8 cellular contexts compared by ENCODE assay signal in genomic region chr2:231670892-231671616, GRCh38. TPM values are rescaled to one million over a fixed set of nuclear protein-coding genes. Genes with fewer than 3 reads are reported as not detected.
A peak's percentile ranks its signal among the peaks of the same experiment; 100 is the strongest.
DNase-seq lines count a peak whose midpoint lies in the region; ATAC-seq and TF ChIP-seq lines count a peak whose summit lies in the region.

No MANE protein-coding gene starts in this region.

- peaks cover 96% of the 10 kb centered on the region for H3K4me1 ChIP-seq in DOHH2 (ENCODE audit: control insufficient read depth, low read length)
- H3K4me1 ChIP-seq in suprapubic skin: peaks cover 65% of the 10 kb centered on the region

- H3K27ac ChIP-seq in DOHH2 (ENCODE audit: low read depth, low read length) (peak overlapping the region; percentile 99), suprapubic skin (peak overlapping the region; percentile 33)

- peaks cover 59% of the 10 kb centered on the region for H3F3A ChIP-seq in DOHH2 (ENCODE audit: control insufficient read depth, insufficient read depth)

- peak overlapping the region; percentile 99 for H3K4me2 ChIP-seq in DOHH2 (ENCODE audit: low read length)

- no peak for TF ChIP-seq EP300 in suprapubic skin (IDR thresholded peaks at IDR 0.05)

- 39% methylated on average over 6 of the region's 8 CpGs for WGBS in suprapubic skin

- TF ChIP-seq CTCF in DOHH2 (IDR thresholded peaks at IDR 0.05; ENCODE audit: low read depth, low read length, poor library complexity, severe bottlenecking) (no peak), fibroblast of pulmonary artery (IDR thresholded peaks at IDR 0.05; ENCODE audit: low read length, missing control alignments) (peak; percentile 27), suprapubic skin (IDR thresholded peaks at IDR 0.05) (peak in 1 of 2 donors; percentile 34)

- peaks cover 9% of the 10 kb centered on the region for H3K79me2 ChIP-seq in DOHH2 (ENCODE audit: control insufficient read depth, low read length)

- H3K9me2 ChIP-seq in DOHH2 (replicated peaks; ENCODE audit: control insufficient read depth, low read length): no peaks in the 10 kb centered on the region

- H3K4me3 ChIP-seq in DOHH2 (ENCODE audit: low read length) (peak overlapping the region; percentile 86), fibroblast of pulmonary artery (replicated peaks; ENCODE audit: low read depth, low read length) (no peak overlapping the region), suprapubic skin (no peak overlapping the region)

- no peaks in the 10 kb centered on the region for H4K20me1 ChIP-seq in DOHH2 (ENCODE audit: control insufficient read depth, insufficient read depth, low read depth, low read length)

- H3K36me3 ChIP-seq in DOHH2 (ENCODE audit: control insufficient read depth, low read length) (peaks cover 13% of the 10 kb centered on the region), suprapubic skin (no peaks in the 10 kb centered on the region)

- DNase-seq in NCI-H146 (lab: John Stamatoyannopoulos, UW): peak; percentile 63
- DNase-seq in fibroblast of pulmonary artery (ENCODE audit: low read depth): peak; percentile 35
- DNase-seq in suprapubic skin (ENCODE audit: low spot score in 2 of 2): no peak
- DNase-seq in H4 (ENCODE audit: low spot score): no peak
- DNase-seq in effector CD4-positive, alpha-beta T cell: no peak

- no peak for TF ChIP-seq POLR2A in suprapubic skin (IDR thresholded peaks at IDR 0.05)

- H3K9me3 ChIP-seq in DOHH2 (ENCODE audit: control insufficient read depth, insufficient read depth, low read length) (no peaks in the 10 kb centered on the region), suprapubic skin (no peaks in the 10 kb centered on the region)

- ATAC-seq in GM21528 (IDR thresholded peaks at IDR 0.05; ENCODE audit: low FRiP score, unreplicated experiment): peak; percentile 0
- no peak for ATAC-seq in GM18868 (IDR thresholded peaks at IDR 0.05; ENCODE audit: unreplicated experiment)

- H3K27me3 ChIP-seq in DOHH2 (ENCODE audit: control insufficient read depth, low read length) (no peaks in the 10 kb centered on the region), suprapubic skin (no peaks in the 10 kb centered on the region)

RNA-seq across cellular contexts. Expression of gene PTMA, which starts 37.3 kb away (rescaled TPM):
- total RNA-seq in suprapubic skin: 1,000 to 10,000 TPM in 3 of 4 donors, 100 to 1,000 TPM in 1; 781 to 1,090 (median 1,063) TPM
- total RNA-seq in H4 (2014; rRNA removed; shearing (Covaris generic)): 1,956 and 2,048 TPM in 2 replicates

Comparison
In these comparisons a context has a peak if more than half of its experiments do, and no peak if none do; other contexts are left out.
1. DNase-seq: peak in NCI-H146 (single experiment) and fibroblast of pulmonary artery (single experiment); none in suprapubic skin (0 of 2), H4 (single experiment) and effector CD4-positive, alpha-beta T cell (single experiment).